Comparison of ENCODE assay signal across 23 cellular contexts in genomic region chr7:105130580-105130979, GRCh38.
DNase-seq lines count a peak whose midpoint lies in the region; ATAC-seq, FAIRE-seq and TF ChIP-seq lines count a peak whose summit lies in the region.
"Had no signal": no experiment of that assay in that cellular context is flagged by ENCODE, and none has a peak within 500 bp of the region (broad histone marks: within the 10 kb centered on the region; RNA-seq: fewer than 3 reads in every experiment).

No MANE protein-coding gene starts in this region.

- H4K20me1 ChIP-seq in K562 (replicated peaks; ENCODE audit: control insufficient read depth, insufficient read depth, low read length) (no peaks in the 10 kb centered on the region), neural progenitor cell (ENCODE audit: low read depth) (peaks cover 18% of the 10 kb centered on the region)

- intact Hi-C loops in natural killer cell (cut with micrococcal nuclease), result no loop called here
- intact Hi-C loops in K562 (cut with micrococcal nuclease), result loop anchor here (5.0 to 10.0 kb wide), 2 partner anchors 146 to 208 kb away; no protein-coding TSS in a partner anchor
- intact Hi-C loops in sciatic nerve (cut with DNase I), result no loop called here
- intact Hi-C loops in tibial artery (cut with DNase I; ENCODE audit: low total_unique reads), result no loop called here

- peak overlapping the region; percentile 55 for H3K4me2 ChIP-seq in K562 (ENCODE audit: insufficient read depth, low read length)
- no peak overlapping the region for H3K4me2 ChIP-seq in neural progenitor cell

- no peak for TF ChIP-seq RAD21 in K562 (CRISPR knock-in tag; conservative IDR thresholded peaks at IDR 0.05 in 1 of 2, IDR thresholded peaks at IDR 0.05 in 1 of 2)

- no peaks in the 10 kb centered on the region for H3F3A ChIP-seq in neural progenitor cell (ENCODE audit: low read depth)

- CTCF ChIA-PET in K562 (lab: Yijun Ruan, JAX; ENCODE audit: low intra/inter-chr PET ratio), result no interaction called here

- no TSS peak for BruUV-seq in K562 (replicated peaks; lab: Mats Ljungman, UMichigan)

- H3K79me2 ChIP-seq in K562 (ENCODE audit: control insufficient read depth, insufficient read depth, low read length) (peaks cover 13% of the 10 kb centered on the region; the same call in 1 of the 3 replicates), neural progenitor cell (ENCODE audit: low read depth) (peaks cover 9% of the 10 kb centered on the region)

- H3K4me1 Mint-ChIP-seq in natural killer cell (peaks cover 46 to 52% of the 10 kb centered on the region in 2 donors), neural progenitor cell (peaks cover 46% of the 10 kb centered on the region)
- peaks cover 23 to 35% of the 10 kb centered on the region in 2 donors for H3K4me1 Mint-ChIP-seq in natural killer cell treated with Interleukin-12 subunit alpha and Interleukin-12 subunit beta and Interleukin-15 and Interleukin-18, amount 100 ng/mL, for 72 hours (ENCODE audit: low read depth in 2 of 2)

- H3K9me3 Mint-ChIP-seq in natural killer cell (no peaks in the 10 kb centered on the region), neural progenitor cell (no peaks in the 10 kb centered on the region)
- H3K9me3 Mint-ChIP-seq in natural killer cell treated with Interleukin-12 subunit alpha and Interleukin-12 subunit beta and Interleukin-15 and Interleukin-18, amount 100 ng/mL, for 72 hours, result no peaks in the 10 kb centered on the region

- H3K27ac Mint-ChIP-seq in natural killer cell, result peak overlapping the region; percentile 3 to 93
- peak overlapping the region in 1 of 2 donors; percentile 76 for H3K27ac Mint-ChIP-seq in natural killer cell treated with Interleukin-12 subunit alpha and Interleukin-12 subunit beta and Interleukin-15 and Interleukin-18, amount 100 ng/mL, for 72 hours
- peak overlapping the region; percentile 70 for H3K27ac Mint-ChIP-seq in neural progenitor cell

- H3K27me3 Mint-ChIP-seq in natural killer cell (ENCODE audit: low read depth in 2 of 2) (no peaks in the 10 kb centered on the region), neural progenitor cell (ENCODE audit: insufficient read depth, low read depth) (peaks cover 2% of the 10 kb centered on the region)
- no peaks in the 10 kb centered on the region for H3K27me3 Mint-ChIP-seq in natural killer cell treated with Interleukin-12 subunit alpha and Interleukin-12 subunit beta and Interleukin-15 and Interleukin-18, amount 100 ng/mL, for 72 hours

- H3K27ac ChIP-seq in K562 (ENCODE audit: extremely low read depth, low read depth, low read length) (peak overlapping the region; percentile 76), neural progenitor cell (no peak overlapping the region), tibial artery (no peak overlapping the region)
- H3K27ac ChIP-seq: C4-2B had no signal

- no peak for TF ChIP-seq EP300 in K562 (IDR thresholded peaks at IDR 0.05; ENCODE audit: low read length)

- no peak for TF ChIP-seq CTCF in natural killer cell (IDR thresholded peaks at IDR 0.05)
- TF ChIP-seq CTCF in K562 (IDR thresholded peaks at IDR 0.05 in 2 of 3, conservative IDR thresholded peaks at IDR 0.05 in 1 of 3; ENCODE audit: insufficient read depth in 2 of 3, low read depth in 1 of 3, low read length in 3 of 3), result no peak
- TF ChIP-seq CTCF in neural progenitor cell (IDR thresholded peaks at IDR 0.05), result no peak
- TF ChIP-seq CTCF in tibial artery (IDR thresholded peaks at IDR 0.05), result no peak

- POLR2A ChIA-PET in K562 (lab: Yijun Ruan, JAX), result interaction anchor here (0.7 to 3.9 kb wide), 7 partner anchors 8 to 175 kb away, joined by 3 to 18 read pairs (median 4); no protein-coding TSS in a partner anchor

- H3K36me3 ChIP-seq in K562 (ENCODE audit: control insufficient read depth, insufficient read depth, low read length) (peaks cover 39% of the 10 kb centered on the region), neural progenitor cell (no peaks in the 10 kb centered on the region), tibial artery (peaks cover 17 to 48% (median 26%) of the 10 kb centered on the region in 3 donors)

- 0 out of 2 replicates have a peak, but pooled peaks have one; percentile 12 for TF ChIP-seq POLR2A in K562 (conservative IDR thresholded peaks at IDR 0.05)

- no peak for DNase-seq in natural killer cell
- DNase-seq in natural killer cell treated with Interleukin-12 subunit alpha and Interleukin-12 subunit beta and Interleukin-15 and Interleukin-18, amount 100 ng/mL, for 72 hours (ENCODE audit: low spot score), result no peak
- DNase-seq in K562 (ENCODE audit: extremely low read depth in 1 of 4, low spot score in 3 of 4), result peak in 2 of 4 experiments; percentile 46 to 48
- no peak for DNase-seq in neural progenitor cell (ENCODE audit: low spot score)
- DNase-seq in sciatic nerve (ENCODE audit: low spot score), result no peak
- DNase-seq in tibial artery, result no peak
- no peak for DNase-seq in activated CD4-positive, alpha-beta T cell treated with anti-CD3 and anti-CD28 coated beads, Interleukin-2, amount 50 U/mL, for 48 hours
- DNase-seq in NCI-H1105 treated with DMSO at 0.1 percent for 48 hours (lab: John Stamatoyannopoulos, UW), result no peak
- DNase-seq: AML-193, IMR-90, NCI-H1092 treated with DMSO at 0.1 percent for 48 hours, NCI-H146, NCI-H2029, NCI-H2227 treated with DMSO at 0.1 percent for 48 hours, NCI-H524, NCI-H774, OCI-M1, Right ventricle myocardium superior had no signal

- peak overlapping the region; percentile 87 for H2AFZ ChIP-seq in K562 (ENCODE audit: low read depth, low read length)
- H2AFZ ChIP-seq in neural progenitor cell (replicated peaks), result no peak overlapping the region

- H3K9ac ChIP-seq in K562 (ENCODE audit: insufficient read depth in 1 of 2, low read depth in 2 of 2, low read length in 2 of 2) (peak overlapping the region in 1 of 2 experiments; percentile 44; a peak in 2 of 4 replicates), neural progenitor cell (no peak overlapping the region)

- no peaks in the 10 kb centered on the region for H3K9me1 ChIP-seq in K562 (ENCODE audit: control insufficient read depth, insufficient read depth, low read length)

- WGBS in K562 (ENCODE audit: insufficient coverage, low coverage, missing lambda C conversion rate), result 55% methylated on average over 2 of the region's 2 CpGs

- H3K4me1 ChIP-seq in K562 (replicated peaks in 1 of 2; ENCODE audit: control insufficient read depth in 2 of 2, insufficient read depth in 2 of 2, low read length in 2 of 2) (peaks cover 13 to 22% of the 10 kb centered on the region in 2 experiments), neural progenitor cell (no peaks in the 10 kb centered on the region), tibial artery (no peaks in the 10 kb centered on the region)

- no peaks in the 10 kb centered on the region for H3K27me3 ChIP-seq in K562 (ENCODE audit: control insufficient read depth in 2 of 2, insufficient read depth in 2 of 2, low read length in 2 of 2)
- H3K27me3 ChIP-seq in neural progenitor cell, result no peaks in the 10 kb centered on the region
- H3K27me3 ChIP-seq in tibial artery, result no peaks in the 10 kb centered on the region

- H3K4me3 Mint-ChIP-seq in natural killer cell (no peak overlapping the region), neural progenitor cell (no peak overlapping the region)
- H3K4me3 Mint-ChIP-seq in natural killer cell treated with Interleukin-12 subunit alpha and Interleukin-12 subunit beta and Interleukin-15 and Interleukin-18, amount 100 ng/mL, for 72 hours, result no peak overlapping the region

- H3K4me3 ChIP-seq in K562, result no peak overlapping the region
- no peak overlapping the region for H3K4me3 ChIP-seq in neural progenitor cell
- H3K4me3 ChIP-seq in tibial artery, result no peak overlapping the region

- H3K36me3 Mint-ChIP-seq in natural killer cell, result peaks cover 5% of the 10 kb centered on the region
- peaks cover 8% of the 10 kb centered on the region for H3K36me3 Mint-ChIP-seq in natural killer cell treated with Interleukin-12 subunit alpha and Interleukin-12 subunit beta and Interleukin-15 and Interleukin-18, amount 100 ng/mL, for 72 hours
- peaks cover 35% of the 10 kb centered on the region for H3K36me3 Mint-ChIP-seq in neural progenitor cell

- in situ Hi-C loops in K562 (cut with MboI), result no loop called here

- no peak for FAIRE-seq in K562 (lab: Jason Lieb, UNC)
- FAIRE-seq: G401.6, GM18507, H1 had no signal

- H3K9me3 ChIP-seq in K562 (replicated peaks; ENCODE audit: control insufficient read depth, insufficient read depth, low read depth, low read length) (peaks cover 5% of the 10 kb centered on the region; the same call in 1 of the 2 replicates), neural progenitor cell (ENCODE audit: low read depth) (no peaks in the 10 kb centered on the region), tibial artery (no peaks in the 10 kb centered on the region)

- ATAC-seq in natural killer cell (no peak), K562 (peak; percentile 38), sciatic nerve (no peak)
- ATAC-seq in natural killer cell treated with Interleukin-12 subunit alpha and Interleukin-12 subunit beta and Interleukin-15 and Interleukin-18, amount 100 ng/mL, for 72 hours, result no peak
- ATAC-seq: HCT116 had no signal

TF ChIP-seq in K562, 482 proteins besides CTCF, POLR2A, EP300 and RAD21 (continues in another document):
- TF ChIP-seq ZBTB2 (IDR thresholded peaks at IDR 0.05) (0 out of 2 replicates have a peak, but pooled peaks have one; percentile 3), FOXP1 (CRISPR knock-in tag; IDR thresholded peaks at IDR 0.05) (no peak), CREB3 (tag; conservative IDR thresholded peaks at IDR 0.05; ENCODE audit: low read depth) (0 out of 2 replicates have a peak, but pooled peaks have one; percentile 12), ZFPM2 (CRISPR knock-in tag; IDR thresholded peaks at IDR 0.05) (no peak)
